In genomic region chr14:100165376-100165775, GRCh38 we compare ENCODE assay signal across 13 cellular contexts. TPM values are rescaled to one million over a fixed set of nuclear protein-coding genes. Genes with fewer than 3 reads are reported as not detected.
DNase-seq lines count a peak whose midpoint lies in the region; ATAC-seq and TF ChIP-seq lines count a peak whose summit lies in the region.
"Had no signal": no experiment of that assay in that cellular context is flagged by ENCODE, and none has a peak within 500 bp of the region (broad histone marks: within the 10 kb centered on the region; RNA-seq: fewer than 3 reads in every experiment).

No MANE protein-coding gene starts in this region.

- H3K27me3 ChIP-seq in right atrium auricular region (peaks cover 0 to under 1% of the 10 kb centered on the region in 2 donors), osteoblast (ENCODE audit: insufficient read depth, low read length) (peaks cover 8% of the 10 kb centered on the region)
- H3K27me3 ChIP-seq in naive thymus-derived CD4-positive, alpha-beta T cell (ENCODE audit: control insufficient read depth in 2 of 2, insufficient read depth in 2 of 2, low read length in 2 of 2), result no peaks in the 10 kb centered on the region

- H3K36me3 Mint-ChIP-seq in naive thymus-derived CD4-positive, alpha-beta T cell, result no peaks in the 10 kb centered on the region

- H3K79me2 ChIP-seq in osteoblast (ENCODE audit: insufficient read depth, low read length), result no peaks in the 10 kb centered on the region

- H3K27ac ChIP-seq in right atrium auricular region, result no peak overlapping the region
- no peak overlapping the region for H3K27ac ChIP-seq in naive thymus-derived CD4-positive, alpha-beta T cell (ENCODE audit: low read depth, low read length)
- no peak overlapping the region for H3K27ac ChIP-seq in osteoblast (ENCODE audit: low read depth, low read length)
- H3K27ac ChIP-seq: dorsolateral prefrontal cortex, SJSA1 had no signal

- H2AFZ ChIP-seq in osteoblast (ENCODE audit: low read length), result no peak overlapping the region

- peak; percentile 45 for ATAC-seq in Right ventricle myocardium superior (ENCODE audit: poor library complexity)
- peak; percentile 33 for ATAC-seq in naive thymus-derived CD4-positive, alpha-beta T cell

- H3K4me3 Mint-ChIP-seq in naive thymus-derived CD4-positive, alpha-beta T cell, result peak overlapping the region in 9 of 10 donors; percentile 5 to 69 (median 42)

- H3K4me1 ChIP-seq in right atrium auricular region, result peaks cover 0 to 17% of the 10 kb centered on the region in 2 donors
- peaks cover 0 to 3% of the 10 kb centered on the region in 2 donors for H3K4me1 ChIP-seq in naive thymus-derived CD4-positive, alpha-beta T cell (ENCODE audit: control insufficient read depth in 2 of 2, insufficient read depth in 2 of 2, low read length in 2 of 2)
- H3K4me1 ChIP-seq in osteoblast (ENCODE audit: insufficient read depth, low read length), result no peaks in the 10 kb centered on the region

- intact Hi-C loops in Right ventricle myocardium superior (cut with DNase I), result no loop called here
- intact Hi-C loops in naive thymus-derived CD4-positive, alpha-beta T cell (cut with micrococcal nuclease), result no loop called here

- H3K36me3 ChIP-seq in right atrium auricular region (no peaks in the 10 kb centered on the region), osteoblast (ENCODE audit: insufficient read depth, low read length) (no peaks in the 10 kb centered on the region)
- no peaks in the 10 kb centered on the region for H3K36me3 ChIP-seq in naive thymus-derived CD4-positive, alpha-beta T cell (ENCODE audit: control insufficient read depth in 2 of 3, insufficient read depth in 3 of 3, low read length in 3 of 3)
- H3K36me3 ChIP-seq: SJSA1 had no signal

- peaks cover 0 to 34% (median 4%) of the 10 kb centered on the region in 5 donors for H3K27me3 Mint-ChIP-seq in naive thymus-derived CD4-positive, alpha-beta T cell

- peak overlapping the region in 2 of 9 donors; percentile 44 to 63 for H3K27ac Mint-ChIP-seq in naive thymus-derived CD4-positive, alpha-beta T cell

- H3K9me3 ChIP-seq in right atrium auricular region, result peaks cover 0 to 2% of the 10 kb centered on the region in 2 donors
- no peaks in the 10 kb centered on the region for H3K9me3 ChIP-seq in naive thymus-derived CD4-positive, alpha-beta T cell (ENCODE audit: control insufficient read depth in 2 of 3, low read length in 3 of 3)
- H3K9me3 ChIP-seq in osteoblast (ENCODE audit: low read depth, low read length), result peaks cover under 1% of the 10 kb centered on the region
- H3K9me3 ChIP-seq: SJSA1 had no signal

- H3K4me3 ChIP-seq in right atrium auricular region (no peak overlapping the region), epithelial cell of esophagus (ENCODE audit: low read length) (no peak overlapping the region), osteoblast (ENCODE audit: insufficient read depth, low read length) (no peak overlapping the region)
- no peak overlapping the region for H3K4me3 ChIP-seq in naive thymus-derived CD4-positive, alpha-beta T cell (ENCODE audit: low read length)
- H3K4me3 ChIP-seq: SJSA1 had no signal

- no peak overlapping the region for H3K4me2 ChIP-seq in osteoblast (ENCODE audit: insufficient read depth, low read length)

- H4K20me1 ChIP-seq in osteoblast (ENCODE audit: insufficient read depth, low read length), result no peaks in the 10 kb centered on the region

- CTCF ChIA-PET in naive thymus-derived CD4-positive, alpha-beta T cell (lab: Charles Lee), result no interaction called here

- peaks cover 0 to 18% (median 12%) of the 10 kb centered on the region in 7 donors for H3K4me1 Mint-ChIP-seq in naive thymus-derived CD4-positive, alpha-beta T cell

- TF ChIP-seq CTCF in right atrium auricular region (IDR thresholded peaks at IDR 0.05), result peak in 1 of 2 donors; percentile 33
- TF ChIP-seq CTCF in epithelial cell of esophagus (IDR thresholded peaks at IDR 0.05; ENCODE audit: insufficient read depth, low read depth, low read length, missing control alignments), result peak; percentile 14
- no peak for TF ChIP-seq CTCF in osteoblast (IDR thresholded peaks at IDR 0.05; ENCODE audit: extremely low read depth, low read depth, low read length)

- H3K9me3 Mint-ChIP-seq in naive thymus-derived CD4-positive, alpha-beta T cell, result peaks cover 0 to 1% (median 0%) of the 10 kb centered on the region in 11 donors

- DNase-seq in Right ventricle myocardium superior (no peak), right atrium auricular region (ENCODE audit: low spot score) (no peak), epithelial cell of esophagus (ENCODE audit: low read depth) (peak; percentile 44), NCI-H1694 treated with DMSO at 0.1 percent for 48 hours (lab: John Stamatoyannopoulos, UW) (no peak), cortex of kidney (lab: John Stamatoyannopoulos, UW) (no peak), osteoblast (ENCODE audit: insufficient read length, low spot score, missing footprints) (no peak)
- DNase-seq in naive thymus-derived CD4-positive, alpha-beta T cell, result no peak
- no peak for DNase-seq in activated CD4-positive, alpha-beta T cell treated with anti-CD3 and anti-CD28 coated beads, Interleukin-2, amount 50 U/mL, for 1 hour
- DNase-seq: activated effector memory CD4-positive, alpha-beta T cell treated with Interleukin-2 at 50 U/mL for 16 hours; dorsolateral prefrontal cortex; glutamatergic neuron; NCI-H510A had no signal

- POLR2A ChIA-PET in naive thymus-derived CD4-positive, alpha-beta T cell (lab: Charles Lee), result no interaction called here

RNA-seq across cellular contexts. Expression of gene DEGS2, which starts 5.9 kb away (rescaled TPM):
- total RNA-seq in Right ventricle myocardium superior (not detected), right atrium auricular region (not detected), osteoblast (0.29 and 0.36 TPM in 2 replicates)
- 1 to 10 TPM in 1 of 5 experiments, under 1 TPM in 3, not detected in 1; 0.19 to 1.0 (median 0.32) TPM for total RNA-seq in naive thymus-derived CD4-positive, alpha-beta T cell
- 1 to 10 TPM in 1 of 2 donors, under 1 TPM in 1; 0.51 to 1.0 TPM for polyA plus RNA-seq in naive thymus-derived CD4-positive, alpha-beta T cell
- total RNA-seq: SJSA1 had no signal
